ENCODE assay signal across 1 cellular context in genomic region chr16:89720520-89720858, GRCh38.
TF ChIP-seq lines count a peak whose summit lies in the region.

No MANE protein-coding gene starts in this region.

TF ChIP-seq in HepG2, 621 proteins besides CTCF, POLR2A, EP300 and RAD21 (continued from another document and continues in another):
- TF ChIP-seq HINFP (CRISPR knock-in tag; IDR thresholded peaks at IDR 0.05; ENCODE audit: low read depth) (peak; percentile 80; the same call in 1 of the 2 replicates), ZBTB14 (CRISPR knock-in tag; IDR thresholded peaks at IDR 0.05) (peak; percentile 17), ZNF589 (CRISPR knock-in tag; conservative IDR thresholded peaks at IDR 0.05) (peak; percentile 46; the same call in 1 of the 2 replicates), ZNF770 (CRISPR knock-in tag; IDR thresholded peaks at IDR 0.05) (peak; percentile 40; the same call in 1 of the 2 replicates), PAF1 (CRISPR knock-in tag; IDR thresholded peaks at IDR 0.05) (no peak), PAX8 (CRISPR knock-in tag; IDR thresholded peaks at IDR 0.05; ENCODE audit: borderline replicate concordance) (no peak), ESRRA (CRISPR knock-in tag; IDR thresholded peaks at IDR 0.05; ENCODE audit: low read depth) (peak; percentile 72), MAF1 (CRISPR knock-in tag; IDR thresholded peaks at IDR 0.05; ENCODE audit: borderline replicate concordance) (0 out of 2 replicates have a peak, but pooled peaks have one; percentile 24), REXO4 (CRISPR knock-in tag; IDR thresholded peaks at IDR 0.05; ENCODE audit: borderline replicate concordance) (0 out of 2 replicates have a peak, but pooled peaks have one; percentile 44), FUBP1 (CRISPR knock-in tag; IDR thresholded peaks at IDR 0.05; ENCODE audit: borderline replicate concordance) (0 out of 2 replicates have a peak, but pooled peaks have one; percentile 52), PPARG (CRISPR knock-in tag; conservative IDR thresholded peaks at IDR 0.05) (0 out of 2 replicates have a peak, but pooled peaks have one; percentile 23), MTF2 (CRISPR knock-in tag; IDR thresholded peaks at IDR 0.05; ENCODE audit: borderline replicate concordance) (0 out of 2 replicates have a peak, but pooled peaks have one; percentile 46), DR1 (CRISPR knock-in tag; IDR thresholded peaks at IDR 0.05) (no peak), HOXA5 (CRISPR knock-in tag; IDR thresholded peaks at IDR 0.05) (peak; percentile 5; the same call in 1 of the 2 replicates), SP5 (CRISPR knock-in tag; IDR thresholded peaks at IDR 0.05; ENCODE audit: borderline replicate concordance, low read depth) (peak; percentile 69), ZNF263 (CRISPR knock-in tag; IDR thresholded peaks at IDR 0.05) (0 out of 2 replicates have a peak, but pooled peaks have one; percentile 6), TERF1 (CRISPR knock-in tag; IDR thresholded peaks at IDR 0.05) (peak; percentile 21; the same call in 1 of the 2 replicates), KDM6A (CRISPR knock-in tag; IDR thresholded peaks at IDR 0.05; ENCODE audit: low read depth) (peak; percentile 38; the same call in 1 of the 2 replicates), MED13 (CRISPR knock-in tag; IDR thresholded peaks at IDR 0.05) (0 out of 2 replicates have a peak, but pooled peaks have one; percentile 33), JUN (CRISPR knock-in tag; IDR thresholded peaks at IDR 0.05) (0 out of 2 replicates have a peak, but pooled peaks have one; percentile 36), SNAPC2 (CRISPR knock-in tag; IDR thresholded peaks at IDR 0.05) (peak; percentile 93), RBAK (CRISPR knock-in tag; IDR thresholded peaks at IDR 0.05) (no peak), SAP130 (CRISPR knock-in tag; IDR thresholded peaks at IDR 0.05; ENCODE audit: low read depth) (peak; percentile 77), PLSCR1 (CRISPR knock-in tag; IDR thresholded peaks at IDR 0.05; ENCODE audit: borderline replicate concordance) (peak; percentile 35; the same call in 1 of the 2 replicates), ZNF766 (CRISPR knock-in tag; IDR thresholded peaks at IDR 0.05; ENCODE audit: borderline replicate concordance) (peak; percentile 11; the same call in 1 of the 2 replicates), ZFP62 (CRISPR knock-in tag; IDR thresholded peaks at IDR 0.05) (0 out of 2 replicates have a peak, but pooled peaks have one; percentile 87), ZNF678 (CRISPR knock-in tag; IDR thresholded peaks at IDR 0.05) (no peak), HNF4A (CRISPR knock-in tag; IDR thresholded peaks at IDR 0.05) (peak; percentile 55), PRMT3 (CRISPR knock-in tag; IDR thresholded peaks at IDR 0.05; ENCODE audit: borderline replicate concordance, low read depth) (no peak), THYN1 (CRISPR knock-in tag; IDR thresholded peaks at IDR 0.05; ENCODE audit: borderline replicate concordance, low read depth) (peak; percentile 94; the same call in 1 of the 2 replicates), MXD1 (CRISPR knock-in tag; IDR thresholded peaks at IDR 0.05) (peak; percentile 36), MXI1 (IDR thresholded peaks at IDR 0.05; ENCODE audit: borderline replicate concordance, low read depth, low read length) (peak; percentile 7; the same call in 1 of the 3 replicates), ZNF136 (CRISPR knock-in tag; IDR thresholded peaks at IDR 0.05; ENCODE audit: low read depth) (peak; percentile 62; the same call in 1 of the 2 replicates), ZNF615 (CRISPR knock-in tag; IDR thresholded peaks at IDR 0.05; ENCODE audit: borderline replicate concordance) (0 out of 2 replicates have a peak, but pooled peaks have one; percentile 12), KDM2A (CRISPR knock-in tag; IDR thresholded peaks at IDR 0.05; ENCODE audit: borderline replicate concordance, low read depth) (peak; percentile 65; the same call in 1 of the 2 replicates), SKI (IDR thresholded peaks at IDR 0.05; ENCODE audit: partially characterized antibody) (peak; percentile 59), REST (IDR thresholded peaks at IDR 0.05; ENCODE audit: borderline replicate concordance in 1 of 2, low read depth in 1 of 2, low read length in 2 of 2) (peak; percentile 11 to 67; a peak in 2 of 4 replicates), KLF16 (CRISPR knock-in tag; IDR thresholded peaks at IDR 0.05) (peak in 1 of 2 experiments; percentile 15; a peak in 1 of 4 replicates), NKX3-1 (CRISPR knock-in tag; IDR thresholded peaks at IDR 0.05) (0 out of 2 replicates have a peak, but pooled peaks have one; percentile 11), GZF1 (CRISPR knock-in tag; IDR thresholded peaks at IDR 0.05) (peak; percentile 15; the same call in 1 of the 2 replicates), POLR2G (IDR thresholded peaks at IDR 0.05; ENCODE audit: low read depth, low read length) (peak; percentile 18; the same call in 1 of the 2 replicates), ZNF788 (CRISPR knock-in tag; IDR thresholded peaks at IDR 0.05; ENCODE audit: borderline replicate concordance) (peak; percentile 17; the same call in 1 of the 2 replicates), SOX13 (IDR thresholded peaks at IDR 0.05) (no peak), SOX13 (CRISPR knock-in tag; conservative IDR thresholded peaks at IDR 0.05 in 1 of 2, IDR thresholded peaks at IDR 0.05 in 1 of 2) (0 out of 4 replicates have a peak, but pooled peaks of 1 of the 2 experiments have one; percentile 3), PAXIP1 (CRISPR knock-in tag; conservative IDR thresholded peaks at IDR 0.05) (peak; percentile 49), ZNF569 (CRISPR knock-in tag; IDR thresholded peaks at IDR 0.05; ENCODE audit: borderline replicate concordance) (no peak), ZNF546 (CRISPR knock-in tag; conservative IDR thresholded peaks at IDR 0.05) (0 out of 2 replicates have a peak, but pooled peaks have one; percentile 84)
